8 cellular contexts compared by ENCODE assay signal in the genomic region with DNA sequence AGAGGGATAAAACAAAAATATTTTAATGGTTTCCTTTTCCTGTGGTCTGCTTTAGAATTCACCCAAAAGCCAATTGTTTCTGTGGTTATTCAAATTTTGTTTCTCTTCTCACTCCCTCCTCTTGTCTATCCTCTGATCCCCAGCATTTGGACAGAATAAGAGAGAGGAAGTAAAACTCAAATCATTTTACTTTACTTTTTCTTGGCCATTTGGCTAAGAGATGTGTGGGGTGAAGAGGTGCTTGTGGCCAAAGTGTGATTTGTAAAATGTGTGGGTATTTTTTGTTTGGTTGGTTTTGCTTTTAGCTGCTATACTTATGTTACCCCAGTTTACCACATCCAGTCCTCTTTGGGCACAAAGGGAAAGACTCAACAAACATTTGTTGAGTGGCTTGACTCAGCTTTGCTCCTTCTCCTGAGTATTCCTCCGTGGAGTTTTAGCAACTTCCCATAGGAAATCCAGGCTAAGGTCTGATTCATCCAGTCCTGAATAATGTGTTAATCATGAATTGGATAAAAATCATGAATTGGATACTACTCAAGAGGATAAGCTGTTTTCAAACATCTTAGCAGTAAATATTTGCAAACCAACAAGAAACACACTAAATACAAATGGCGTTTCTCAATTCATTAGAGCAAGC.
DNase-seq lines count a peak whose midpoint lies in the region; ATAC-seq and TF ChIP-seq lines count a peak whose summit lies in the region.

No MANE protein-coding gene starts in this region.

- TF ChIP-seq CTCF in GM12865 (IDR thresholded peaks at IDR 0.05; ENCODE audit: insufficient read depth, low read depth, low read length, missing control alignments) (no peak), fibroblast of pulmonary artery (IDR thresholded peaks at IDR 0.05; ENCODE audit: low read length, missing control alignments) (no peak)

- DNase-seq in GM12865 (ENCODE audit: low read depth) (peak; percentile 88), fibroblast of pulmonary artery (ENCODE audit: low read depth) (peak; percentile 55), NCI-H2171 treated with DMSO at 0.1 percent for 48 hours (lab: John Stamatoyannopoulos, UW) (no peak), DMS 273 (lab: John Stamatoyannopoulos, UW; ENCODE audit: unreplicated experiment) (no peak), HPDE6-E6E7 (ENCODE audit: extremely low spot score) (no peak)
- no peak for DNase-seq in stimulated activated CD4-positive, alpha-beta T cell treated with anti-CD3 and anti-CD28 coated beads, Interleukin-4, amount 100 ng/mL, for 24 hours

- peak; percentile 90 for ATAC-seq in GM21528 (IDR thresholded peaks at IDR 0.05; ENCODE audit: low FRiP score, unreplicated experiment)
- ATAC-seq in HG03575 (IDR thresholded peaks at IDR 0.05; ENCODE audit: extremely low read depth, insufficient number of reproducible peaks, low FRiP score, unreplicated experiment): peak; percentile 77

- H3K4me3 ChIP-seq in GM12865 (ENCODE audit: low read depth, low read length): no peak overlapping the region
- H3K4me3 ChIP-seq in fibroblast of pulmonary artery (replicated peaks; ENCODE audit: low read depth, low read length): no peak overlapping the region

Comparison
In these comparisons a context has a peak if more than half of its experiments do, and no peak if none do; other contexts are left out.
1. DNase-seq: peak in GM12865 (single experiment) and fibroblast of pulmonary artery (single experiment); none in NCI-H2171 treated with DMSO at 0.1 percent for 48 hours (single experiment), DMS 273 (single experiment), HPDE6-E6E7 (single experiment) and stimulated activated CD4-positive, alpha-beta T cell treated with anti-CD3 and anti-CD28 coated beads, Interleukin-4, amount 100 ng/mL, for 24 hours (single experiment).